In the genomic region with DNA sequence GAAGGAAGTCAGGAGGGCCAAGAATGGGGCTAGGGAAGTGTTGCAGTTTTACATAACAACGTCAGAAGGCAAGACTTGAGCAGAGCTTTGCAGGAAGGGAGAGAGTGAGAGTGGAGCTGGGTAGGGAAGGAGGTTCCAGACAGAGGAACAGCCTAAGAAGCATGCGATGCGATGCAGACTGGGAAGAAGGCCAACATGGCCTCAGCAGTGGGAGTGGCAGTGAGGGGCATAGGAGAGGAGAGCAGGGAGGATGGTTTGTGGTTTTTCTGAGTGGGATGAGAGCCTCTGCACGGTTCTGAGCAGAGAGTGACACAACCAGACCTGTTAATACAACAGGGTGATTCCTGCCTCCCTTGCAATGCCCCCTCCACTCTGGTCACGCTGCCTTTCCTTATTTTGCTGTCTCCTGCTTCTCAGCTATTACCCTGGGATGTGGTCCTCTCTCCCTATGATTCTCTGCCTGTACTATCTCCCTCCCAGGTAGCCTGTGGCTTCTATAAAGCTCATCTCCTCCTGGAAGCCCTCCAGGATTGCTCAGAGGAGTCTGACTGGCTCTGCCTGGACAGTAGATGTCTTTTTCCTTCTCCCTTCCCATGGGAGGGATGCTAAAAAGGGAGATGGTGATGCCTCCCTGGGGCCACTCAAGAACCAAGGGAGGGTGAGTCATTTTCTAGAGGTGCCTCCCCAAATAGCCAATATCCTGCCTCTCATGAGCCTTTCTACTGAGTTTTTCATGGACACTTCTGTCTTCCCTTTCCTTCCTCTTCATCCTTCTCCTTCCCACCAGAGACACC, we compare ENCODE assay signal across 13 cellular contexts. TPM values are rescaled to one million over a fixed set of nuclear protein-coding genes. Genes with fewer than 3 reads are reported as not detected.
DNase-seq lines count a peak whose midpoint lies in the region; ATAC-seq and TF ChIP-seq lines count a peak whose summit lies in the region.
"Had no signal": no experiment of that assay in that cellular context is flagged by ENCODE, and none has a peak within 500 bp of the region (broad histone marks: within the 10 kb centered on the region; RNA-seq: fewer than 3 reads in every experiment).

No MANE protein-coding gene starts in this region.

- H3K4me3 ChIP-seq in retinal pigment epithelial cell (ENCODE audit: low read length) (no peak overlapping the region), heart left ventricle (no peak overlapping the region)
- H3K4me3 ChIP-seq: colonic mucosa, tibial nerve had no signal

- TF ChIP-seq POLR2A in heart left ventricle (IDR thresholded peaks at IDR 0.05), result no peak

- peaks cover 0 to 51% (median 27%) of the 10 kb centered on the region in 9 donors for H3K27me3 ChIP-seq in heart left ventricle
- H3K27me3 ChIP-seq: tibial nerve had no signal

- ATAC-seq in heart left ventricle, result no peak

- peak; percentile 22 for DNase-seq in DMS 273 (lab: John Stamatoyannopoulos, UW; ENCODE audit: unreplicated experiment)
- no peak for DNase-seq in DMS 273 treated with DMSO at 0.1 percent for 48 hours (lab: John Stamatoyannopoulos, UW)
- DNase-seq in OCI-M1 (lab: John Stamatoyannopoulos, UW), result peak; percentile 62
- no peak for DNase-seq in endothelial cell (ENCODE audit: low spot score)
- peak; percentile 10 for DNase-seq in retinal pigment epithelial cell (ENCODE audit: low read depth)
- DNase-seq in NCI-H345 treated with DMSO at 0.1 percent for 48 hours (lab: John Stamatoyannopoulos, UW; ENCODE audit: unreplicated experiment), result no peak
- DNase-seq in NCI-H82 treated with DMSO at 0.1 percent for 48 hours (lab: John Stamatoyannopoulos, UW; ENCODE audit: unreplicated experiment), result no peak
- no peak for DNase-seq in heart left ventricle
- DNase-seq: activated T-cell treated with anti-CD3 and anti-CD28 coated beads, Interleukin-2, amount 50 U/mL, for 48 hours; colonic mucosa; NCI-H82 had no signal

- H3K4me3 Mint-ChIP-seq in endothelial cell (ENCODE audit: unreplicated experiment), result peak overlapping the region; percentile 13

- H3K36me3 Mint-ChIP-seq in endothelial cell (ENCODE audit: low read depth, unreplicated experiment), result no peaks in the 10 kb centered on the region

- H3K4me1 Mint-ChIP-seq in endothelial cell (ENCODE audit: unreplicated experiment), result no peaks in the 10 kb centered on the region

- H3K36me3 ChIP-seq in heart left ventricle, result no peaks in the 10 kb centered on the region
- H3K36me3 ChIP-seq: colonic mucosa, tibial nerve had no signal

- H3K27me3 Mint-ChIP-seq in endothelial cell (ENCODE audit: unreplicated experiment), result peaks cover 15% of the 10 kb centered on the region

- no peaks in the 10 kb centered on the region for H3K9me3 Mint-ChIP-seq in endothelial cell (ENCODE audit: unreplicated experiment)

- WGBS in heart left ventricle, 4 donors, result 27 to 37% (median 29%) methylated on average over 5 of the region's 5 CpGs

- no peaks in the 10 kb centered on the region for H3K9me3 ChIP-seq in heart left ventricle
- H3K9me3 ChIP-seq: colonic mucosa, tibial nerve had no signal

- peak overlapping the region; percentile 20 for H3K27ac Mint-ChIP-seq in endothelial cell (ENCODE audit: unreplicated experiment)

- no peak overlapping the region for H3K27ac ChIP-seq in heart left ventricle
- H3K27ac ChIP-seq: 22Rv1, colonic mucosa had no signal

- TF ChIP-seq CTCF in endothelial cell (IDR thresholded peaks at IDR 0.05; ENCODE audit: unreplicated experiment), result no peak
- no peak for TF ChIP-seq CTCF in retinal pigment epithelial cell (conservative IDR thresholded peaks at IDR 0.05; ENCODE audit: low read depth, low read length)
- TF ChIP-seq CTCF in heart left ventricle (IDR thresholded peaks at IDR 0.05), result no peak

- intact Hi-C loops in heart left ventricle (cut with DNase I), result no loop called here

- H3K4me1 ChIP-seq in heart left ventricle, result no peaks in the 10 kb centered on the region
- H3K4me1 ChIP-seq: colonic mucosa had no signal

RNA-seq across cellular contexts. Expression of gene NGFR, which starts 38.7 kb away (rescaled TPM):
- total RNA-seq in endothelial cell (ENCODE audit: unreplicated experiment), result 4.5 TPM
- 10 to 100 TPM in 5 of 9 donors, 1 to 10 TPM in 4; 2.3 to 16.8 (median 11.3) TPM for total RNA-seq in heart left ventricle
- polyA plus RNA-seq in heart left ventricle, result 1 to 10 TPM; 4.6 to 5.7 TPM

RNA-seq across cellular contexts. Expression of gene PHB1, which starts 41.7 kb away (rescaled TPM):
- total RNA-seq in endothelial cell (ENCODE audit: unreplicated experiment) (181 TPM), heart left ventricle (100 to 1,000 TPM; 125 to 264 (median 211) TPM)
- 100 to 1,000 TPM; 155 to 328 TPM for polyA plus RNA-seq in heart left ventricle

Comparison
In these comparisons a context has a peak if more than half of its experiments do, and no peak if none do; other contexts are left out.
1. DNase-seq: peak in DMS 273 (single experiment), OCI-M1 (single experiment) and retinal pigment epithelial cell (single experiment); none in DMS 273 treated with DMSO at 0.1 percent for 48 hours (single experiment), endothelial cell (single experiment), NCI-H345 treated with DMSO at 0.1 percent for 48 hours (single experiment), NCI-H82 treated with DMSO at 0.1 percent for 48 hours (single experiment) and heart left ventricle (0 of 5).